Comparison of ENCODE assay signal across 1 cellular context in genomic region chr13:32175307-32175706, GRCh38.
TF ChIP-seq lines count a peak whose summit lies in the region.

No MANE protein-coding gene starts in this region.

TF ChIP-seq in HepG2, 621 proteins besides CTCF, POLR2A, EP300 and RAD21 (continued from another document):
- no peak for TF ChIP-seq RERE (CRISPR knock-in tag; IDR thresholded peaks at IDR 0.05; ENCODE audit: low read depth)
- TF ChIP-seq NR0B2 (CRISPR knock-in tag; IDR thresholded peaks at IDR 0.05): no peak
- no peak for TF ChIP-seq ZNF512 (CRISPR knock-in tag; IDR thresholded peaks at IDR 0.05)
- TF ChIP-seq ZGPAT (CRISPR knock-in tag; IDR thresholded peaks at IDR 0.05): no peak
- no peak for TF ChIP-seq ZNF747 (CRISPR knock-in tag; IDR thresholded peaks at IDR 0.05; ENCODE audit: borderline replicate concordance)
- TF ChIP-seq ZNF740 (CRISPR knock-in tag; IDR thresholded peaks at IDR 0.05): no peak
- TF ChIP-seq PCBP2 (optimal IDR thresholded peaks at IDR 0.05; ENCODE audit: low read depth, low read length, poor library complexity, severe bottlenecking): no peak
